ENCODE assay signal across 8 cellular contexts in genomic region chr17:67376509-67376891, GRCh38. TPM values are rescaled to one million over a fixed set of nuclear protein-coding genes. Genes with fewer than 3 reads are reported as not detected.
A peak's percentile ranks its signal among the peaks of the same experiment; 100 is the strongest.
DNase-seq lines count a peak whose midpoint lies in the region; ATAC-seq and TF ChIP-seq lines count a peak whose summit lies in the region.

No MANE protein-coding gene starts in this region.

- POLR2A ChIA-PET in activated CD4-positive, alpha-beta memory T cell treated with anti-CD3 and anti-CD28 coated beads for 36 hours (lab: Charles Lee): interaction anchor here (0.6 to 5.3 kb wide), 3 partner anchors 10 to 333 kb away, joined by 3 to 37 read pairs (median 13); partner anchors contain the start of gene PSMD12

- H3K4me3 ChIP-seq in GM12875 (ENCODE audit: low read depth, low read length) (peak overlapping the region; percentile 60), heart left ventricle (peak overlapping the region; percentile 62 to 96 (median 88)), retinal pigment epithelial cell (ENCODE audit: low read length) (peak overlapping the region; percentile 84)

- DNase-seq in AG08395 (ENCODE audit: low spot score) (peak; percentile 65), heart left ventricle (no peak), retinal pigment epithelial cell (ENCODE audit: low read depth) (no peak), GF-D8 (lab: John Stamatoyannopoulos, UW) (no peak), AML-193 (lab: John Stamatoyannopoulos, UW) (no peak), KG1 (lab: John Stamatoyannopoulos, UW) (no peak)
- peak; percentile 34 for DNase-seq in activated CD4-positive, alpha-beta memory T cell treated with anti-CD3 and anti-CD28 coated beads for 36 hours

- peak overlapping the region; percentile 92 for H3K4me3 Mint-ChIP-seq in activated CD4-positive, alpha-beta memory T cell treated with anti-CD3 and anti-CD28 coated beads for 36 hours

- no peaks in the 10 kb centered on the region for H3K36me3 Mint-ChIP-seq in activated CD4-positive, alpha-beta memory T cell treated with anti-CD3 and anti-CD28 coated beads for 36 hours

- ATAC-seq in heart left ventricle: peak in 2 of 4 donors; percentile 3 to 12

- no peaks in the 10 kb centered on the region for H3K36me3 ChIP-seq in heart left ventricle

- no peak for TF ChIP-seq POLR2A in heart left ventricle (IDR thresholded peaks at IDR 0.05)

- TF ChIP-seq CTCF in GM12875 (IDR thresholded peaks at IDR 0.05; ENCODE audit: borderline replicate concordance, insufficient read depth, low read depth, low read length) (no peak), heart left ventricle (IDR thresholded peaks at IDR 0.05) (no peak), retinal pigment epithelial cell (conservative IDR thresholded peaks at IDR 0.05; ENCODE audit: low read depth, low read length) (no peak)

- intact Hi-C loops in activated CD4-positive, alpha-beta memory T cell treated with anti-CD3 and anti-CD28 coated beads for 36 hours (cut with micrococcal nuclease): loop anchor here (2.0 kb wide), 1 partner anchor 226 kb away; no protein-coding TSS in a partner anchor
- intact Hi-C loops in heart left ventricle (cut with DNase I): loop anchor here (2.0 to 10.0 kb wide), 8 partner anchors 98 to 310 kb away; no protein-coding TSS in a partner anchor

- CTCF ChIA-PET in activated CD4-positive, alpha-beta memory T cell treated with anti-CD3 and anti-CD28 coated beads for 36 hours (lab: Charles Lee): interaction anchor here (0.9 to 12.8 kb wide), 14 partner anchors 11 to 322 kb away, joined by 3 to 284 read pairs (median 16); partner anchors contain the start of gene PSMD12

- peak overlapping the region; percentile 62 for H3K27ac Mint-ChIP-seq in activated CD4-positive, alpha-beta memory T cell treated with anti-CD3 and anti-CD28 coated beads for 36 hours

- 2 to 4% (median 3%) methylated on average over 9 of the region's 9 CpGs for WGBS in heart left ventricle, 4 donors

- peak overlapping the region; percentile 88 to 97 (median 95) for H3K27ac ChIP-seq in heart left ventricle

- no peaks in the 10 kb centered on the region for H3K27me3 Mint-ChIP-seq in activated CD4-positive, alpha-beta memory T cell treated with anti-CD3 and anti-CD28 coated beads for 36 hours

- no peaks in the 10 kb centered on the region for H3K9me3 Mint-ChIP-seq in activated CD4-positive, alpha-beta memory T cell treated with anti-CD3 and anti-CD28 coated beads for 36 hours

- peaks cover 35% of the 10 kb centered on the region for H3K4me1 Mint-ChIP-seq in activated CD4-positive, alpha-beta memory T cell treated with anti-CD3 and anti-CD28 coated beads for 36 hours (ENCODE audit: low read depth)

- H3K4me1 ChIP-seq in heart left ventricle: peaks cover 0 to 43% (median 16%) of the 10 kb centered on the region in 12 donors

- no peaks in the 10 kb centered on the region for H3K27me3 ChIP-seq in heart left ventricle

- no peaks in the 10 kb centered on the region for H3K9me3 ChIP-seq in heart left ventricle

RNA-seq across cellular contexts. Expression of gene PITPNC1, which starts 0.6 kb away (rescaled TPM):
- 10 to 100 TPM; 35.7 to 37.3 TPM for total RNA-seq in activated CD4-positive, alpha-beta memory T cell treated with anti-CD3 and anti-CD28 coated beads for 36 hours
- 10 to 100 TPM in 6 of 9 donors, 1 to 10 TPM in 3; 8.4 to 20.8 (median 11.3) TPM for total RNA-seq in heart left ventricle
- 10 to 100 TPM in 1 of 2 donors, 1 to 10 TPM in 1; 7.0 to 15.8 TPM for polyA plus RNA-seq in heart left ventricle

RNA-seq across cellular contexts. Expression of gene PSMD12, which starts 10.1 kb away (rescaled TPM):
- 10 to 100 TPM; 94.0 to 98.6 TPM for total RNA-seq in activated CD4-positive, alpha-beta memory T cell treated with anti-CD3 and anti-CD28 coated beads for 36 hours
- total RNA-seq in heart left ventricle: 10 to 100 TPM; 18.2 to 57.2 (median 46.5) TPM
- polyA plus RNA-seq in heart left ventricle: 10 to 100 TPM; 25.8 to 57.5 TPM

Comparison
In these comparisons a context has a peak if more than half of its experiments do, and no peak if none do; other contexts are left out.
1. DNase-seq: peak in AG08395 (single experiment) and activated CD4-positive, alpha-beta memory T cell treated with anti-CD3 and anti-CD28 coated beads for 36 hours (single experiment); none in heart left ventricle (0 of 5), retinal pigment epithelial cell (single experiment), GF-D8 (single experiment), AML-193 (0 of 2) and KG1 (single experiment).
2. Peak in every context shown above with its lines, with median percentiles within 50 percentile points of each other: H3K4me3 ChIP-seq.